ENCODE assay signal across 8 cellular contexts in genomic region chr4:72701987-72702819, GRCh38.
DNase-seq lines count a peak whose midpoint lies in the region; FAIRE-seq and TF ChIP-seq lines count a peak whose summit lies in the region.

No MANE protein-coding gene starts in this region.

- DNase-seq in activated naive CD4-positive, alpha-beta T cell treated with anti-CD3 and anti-CD28 coated beads for 36 hours, result peak; percentile 56
- DNase-seq in activated naive CD4-positive, alpha-beta T cell treated with Interleukin-2 at 50 U/mL for 16 hours, result no peak
- peak; percentile 73 for DNase-seq in GM23248
- DNase-seq in Karpas-422, result peak; percentile 78
- DNase-seq in SK-N-SH, result peak; percentile 34
- DNase-seq in dorsolateral prefrontal cortex, result peak in 1 of 10 donors; percentile 28
- no peak for DNase-seq in mesothelial cell of epicardium (ENCODE audit: low spot score in 2 of 2, unreplicated experiment in 2 of 2)
- peak; percentile 57 for DNase-seq in urothelium cell line (ENCODE audit: low spot score)

- no peaks in the 10 kb centered on the region for H3K9me2 ChIP-seq in GM23248 (ENCODE audit: insufficient read depth)
- H3K9me2 ChIP-seq in Karpas-422 (replicated peaks; ENCODE audit: insufficient read depth, low read length), result no peaks in the 10 kb centered on the region
- H3K9me2 ChIP-seq in SK-N-SH, result no peaks in the 10 kb centered on the region

- 2% methylated on average over 7 of the region's 7 CpGs for WGBS in GM23248 (ENCODE audit: low coverage in 1 of 2, low lambda C conversion rate in 2 of 2, missing lambda C conversion rate in 2 of 2), 2 experiments
- 3% methylated on average over 7 of the region's 7 CpGs for WGBS in SK-N-SH (ENCODE audit: low lambda C conversion rate)

- TF ChIP-seq RAD21 in SK-N-SH (IDR thresholded peaks at IDR 0.05; ENCODE audit: low read length), result peak; percentile 71

- FAIRE-seq in urothelium cell line (lab: Jason Lieb, UNC), result no peak

- H3K27ac ChIP-seq in GM23248, result no peak overlapping the region
- H3K27ac ChIP-seq in Karpas-422 (ENCODE audit: low read length), result no peak overlapping the region
- no peak overlapping the region for H3K27ac ChIP-seq in SK-N-SH (ENCODE audit: low read depth in 2 of 2, low read length in 1 of 2)
- H3K27ac ChIP-seq in dorsolateral prefrontal cortex, result no peak overlapping the region

- TF ChIP-seq EP300 in SK-N-SH (IDR thresholded peaks at IDR 0.05; ENCODE audit: borderline replicate concordance in 1 of 2, low read depth in 1 of 2, low read length in 1 of 2), result no peak

- peak overlapping the region; percentile 68 for H3K4me3 Mint-ChIP-seq in activated naive CD4-positive, alpha-beta T cell treated with anti-CD3 and anti-CD28 coated beads for 36 hours
- H3K4me3 Mint-ChIP-seq in mesothelial cell of epicardium, result peak overlapping the region; percentile 70

- in situ Hi-C loops in GM23248 (cut with MboI), result no loop called here

- no peaks in the 10 kb centered on the region for H3K36me3 Mint-ChIP-seq in activated naive CD4-positive, alpha-beta T cell treated with anti-CD3 and anti-CD28 coated beads for 36 hours (ENCODE audit: low read depth)
- no peaks in the 10 kb centered on the region for H3K36me3 Mint-ChIP-seq in mesothelial cell of epicardium

- H3K27me3 ChIP-seq in GM23248 (replicated peaks; ENCODE audit: insufficient read depth), result peaks cover 3% of the 10 kb centered on the region; the same call in 1 of the 2 replicates
- H3K27me3 ChIP-seq in Karpas-422 (ENCODE audit: low read length), result no peaks in the 10 kb centered on the region
- H3K27me3 ChIP-seq in SK-N-SH (ENCODE audit: insufficient read depth), result no peaks in the 10 kb centered on the region
- no peaks in the 10 kb centered on the region for H3K27me3 ChIP-seq in dorsolateral prefrontal cortex

- no peak overlapping the region for H3K27ac Mint-ChIP-seq in activated naive CD4-positive, alpha-beta T cell treated with anti-CD3 and anti-CD28 coated beads for 36 hours
- H3K27ac Mint-ChIP-seq in mesothelial cell of epicardium, result peak overlapping the region; percentile 34

- no peaks in the 10 kb centered on the region for H3K9me3 Mint-ChIP-seq in activated naive CD4-positive, alpha-beta T cell treated with anti-CD3 and anti-CD28 coated beads for 36 hours
- no peaks in the 10 kb centered on the region for H3K9me3 Mint-ChIP-seq in mesothelial cell of epicardium

- peak; percentile 87 for TF ChIP-seq CTCF in SK-N-SH (IDR thresholded peaks at IDR 0.05)
- TF ChIP-seq CTCF in dorsolateral prefrontal cortex (IDR thresholded peaks at IDR 0.05 in 54 of 56, conservative IDR thresholded peaks at IDR 0.05 in 2 of 56; ENCODE audit: low read depth in 1 of 56, partially characterized antibody in 56 of 56), result peak; percentile 37 to 86 (median 63)
- TF ChIP-seq CTCF in mesothelial cell of epicardium (IDR thresholded peaks at IDR 0.05; ENCODE audit: unreplicated experiment), result peak; percentile 32

- H4K20me1 ChIP-seq in GM23248 (ENCODE audit: insufficient read depth) (no peaks in the 10 kb centered on the region), Karpas-422 (ENCODE audit: insufficient read depth, low read depth, low read length) (no peaks in the 10 kb centered on the region), SK-N-SH (ENCODE audit: insufficient read depth) (no peaks in the 10 kb centered on the region)

- H3K4me1 Mint-ChIP-seq in activated naive CD4-positive, alpha-beta T cell treated with anti-CD3 and anti-CD28 coated beads for 36 hours (ENCODE audit: low read depth), result no peaks in the 10 kb centered on the region
- peaks cover 8% of the 10 kb centered on the region for H3K4me1 Mint-ChIP-seq in mesothelial cell of epicardium

- H3K4me1 ChIP-seq in GM23248 (ENCODE audit: insufficient read depth) (no peaks in the 10 kb centered on the region), Karpas-422 (ENCODE audit: low read length) (peaks cover 3% of the 10 kb centered on the region; the same call in 1 of the 2 replicates), SK-N-SH (ENCODE audit: control insufficient read depth in 1 of 2, insufficient read depth in 2 of 2, low read depth in 1 of 2, low read length in 1 of 2) (no peaks in the 10 kb centered on the region)

- no peaks in the 10 kb centered on the region for H3K79me2 ChIP-seq in GM23248 (ENCODE audit: insufficient read depth)
- H3K79me2 ChIP-seq in Karpas-422 (ENCODE audit: low read length), result no peaks in the 10 kb centered on the region
- H3K79me2 ChIP-seq in SK-N-SH (ENCODE audit: insufficient read depth), result no peaks in the 10 kb centered on the region

- H3K4me2 ChIP-seq in GM23248 (ENCODE audit: unreplicated experiment), result peak overlapping the region; percentile 87
- H3K4me2 ChIP-seq in Karpas-422 (ENCODE audit: low read depth, low read length, poor library complexity, severe bottlenecking), result peak overlapping the region; percentile 63
- peak overlapping the region; percentile 30 for H3K4me2 ChIP-seq in SK-N-SH

- H2AFZ ChIP-seq in GM23248 (peak overlapping the region; percentile 88), Karpas-422 (ENCODE audit: low read length) (0 out of 2 replicates have a peak overlapping the region, but pooled peaks have one; percentile 14), SK-N-SH (ENCODE audit: low read depth) (peak overlapping the region; percentile 69)

- H3K9ac ChIP-seq in GM23248 (peak overlapping the region; percentile 69), Karpas-422 (ENCODE audit: low read length) (peak overlapping the region; percentile 18; the same call in 1 of the 2 replicates), SK-N-SH (no peak overlapping the region)

- no peaks in the 10 kb centered on the region for H3F3A ChIP-seq in GM23248 (ENCODE audit: insufficient read depth)
- no peaks in the 10 kb centered on the region for H3F3A ChIP-seq in SK-N-SH (replicated peaks; ENCODE audit: insufficient read depth)

- POLR2A ChIA-PET in SK-N-SH (lab: Yijun Ruan, JAX), result no interaction called here

- CTCF ChIA-PET in activated naive CD4-positive, alpha-beta T cell treated with anti-CD3 and anti-CD28 coated beads for 36 hours (lab: Charles Lee), result interaction anchor here (0.7 to 1.5 kb wide), 3 partner anchors 156 to 320 kb away, joined by 3 read pairs; no protein-coding TSS in a partner anchor
- CTCF ChIA-PET in SK-N-SH (lab: Yijun Ruan, JAX), result interaction anchor here (0.7 to 1.4 kb wide), 6 partner anchors 8 to 979 kb away, joined by 3 to 4 read pairs (median 3); no protein-coding TSS in a partner anchor

- H3K9me3 ChIP-seq in GM23248 (ENCODE audit: low read depth) (no peaks in the 10 kb centered on the region), Karpas-422 (ENCODE audit: low read length) (no peaks in the 10 kb centered on the region), SK-N-SH (no peaks in the 10 kb centered on the region)

- H3K36me3 ChIP-seq in GM23248 (ENCODE audit: low read depth) (no peaks in the 10 kb centered on the region), Karpas-422 (ENCODE audit: insufficient read depth, low read length) (no peaks in the 10 kb centered on the region), SK-N-SH (replicated peaks in 1 of 2; ENCODE audit: control insufficient read depth in 1 of 2, insufficient read depth in 2 of 2, low read length in 1 of 2) (no peaks in the 10 kb centered on the region)

- intact Hi-C loops in activated naive CD4-positive, alpha-beta T cell treated with anti-CD3 and anti-CD28 coated beads for 36 hours (cut with micrococcal nuclease), result loop anchor here (1.0 to 5.0 kb wide), 9 partner anchors 115 to 951 kb away; no protein-coding TSS in a partner anchor
- intact Hi-C loops in dorsolateral prefrontal cortex (cut with DNase I), result loop anchor here (2.0 to 10.0 kb wide), 3 partner anchors 313 to 553 kb away; partner anchors contain the start of gene ANKRD17 (in 1 of the 2)

- H3K27me3 Mint-ChIP-seq in activated naive CD4-positive, alpha-beta T cell treated with anti-CD3 and anti-CD28 coated beads for 36 hours (ENCODE audit: low read depth), result peaks cover 2% of the 10 kb centered on the region
- H3K27me3 Mint-ChIP-seq in mesothelial cell of epicardium (ENCODE audit: low read depth), result no peaks in the 10 kb centered on the region

- peak overlapping the region; percentile 87 for H3K4me3 ChIP-seq in GM23248
- peak overlapping the region; percentile 53 for H3K4me3 ChIP-seq in Karpas-422 (ENCODE audit: low read length)
- H3K4me3 ChIP-seq in SK-N-SH (ENCODE audit: low read depth in 2 of 2, low read length in 1 of 2), result peak overlapping the region; percentile 53 to 66
- H3K4me3 ChIP-seq in dorsolateral prefrontal cortex, result peak overlapping the region in 56 of 59 donors; percentile 4 to 66 (median 46)

TF ChIP-seq in SK-N-SH, 30 proteins besides CTCF, POLR2A, EP300 and RAD21:
- no peak for TF ChIP-seq CHD2 (IDR thresholded peaks at IDR 0.05; ENCODE audit: low read length, partially characterized antibody)
- TF ChIP-seq POLR2AphosphoS5 (IDR thresholded peaks at IDR 0.05; ENCODE audit: low read depth, low read length), result no peak
- TF ChIP-seq FOXM1 (IDR thresholded peaks at IDR 0.05; ENCODE audit: low read depth), result no peak
- no peak for TF ChIP-seq MAX (IDR thresholded peaks at IDR 0.05; ENCODE audit: low read depth)
- no peak for TF ChIP-seq ELF1 (IDR thresholded peaks at IDR 0.05)
- peak; percentile 67 for TF ChIP-seq SMC3 (IDR thresholded peaks at IDR 0.05; ENCODE audit: low read depth, low read length)
- no peak for TF ChIP-seq GATA2 (CRISPR knock-in tag; IDR thresholded peaks at IDR 0.05)
- TF ChIP-seq JUND (IDR thresholded peaks at IDR 0.05), result no peak
TF ChIP-seq in SK-N-SH: peak in this region for 1.

Comparison
In these comparisons a context has a peak if more than half of its experiments do, and no peak if none do; other contexts are left out.
1. DNase-seq: peak in activated naive CD4-positive, alpha-beta T cell treated with anti-CD3 and anti-CD28 coated beads for 36 hours (single experiment), GM23248 (single experiment), Karpas-422 (single experiment), SK-N-SH (single experiment) and urothelium cell line (single experiment); none in activated naive CD4-positive, alpha-beta T cell treated with Interleukin-2 at 50 U/mL for 16 hours (single experiment) and mesothelial cell of epicardium (0 of 2).
2. H2AFZ ChIP-seq: peak in every context shown above with its lines; median percentile 88 in GM23248; 69 in SK-N-SH; 14 in Karpas-422.
3. H3K4me2 ChIP-seq: peak in every context shown above with its lines; median percentile 87 in GM23248; 63 in Karpas-422; 30 in SK-N-SH.
4. CTCF ChIP-seq: peak in every context shown above with its lines; median percentile 87 in SK-N-SH; 63 in dorsolateral prefrontal cortex; 32 in mesothelial cell of epicardium.
5. Peak in every context shown above with its lines, with median percentiles within 50 percentile points of each other: H3K4me3 ChIP-seq.